In the genomic region with DNA sequence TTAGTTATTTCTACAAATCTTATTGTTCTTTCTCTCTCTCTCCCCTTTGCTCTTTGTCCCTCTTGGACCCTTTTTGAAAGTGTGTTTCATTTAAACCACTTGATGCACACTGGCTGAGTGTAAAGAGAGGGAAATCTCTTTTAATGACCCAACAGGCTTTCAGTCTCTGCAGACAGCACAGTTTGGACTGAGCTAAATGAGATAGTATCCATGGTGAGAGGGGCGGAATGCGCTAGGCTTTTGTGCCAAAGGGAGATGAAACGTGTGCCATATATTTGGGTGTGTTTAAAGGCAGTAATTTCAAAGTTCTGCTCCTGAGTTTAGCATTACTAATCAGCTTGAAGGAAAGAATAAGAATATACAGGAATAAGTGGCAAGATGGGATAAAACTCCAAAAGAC, we compare ENCODE assay signal across 22 cellular contexts.
A peak's percentile ranks its signal among the peaks of the same experiment; 100 is the strongest.
DNase-seq lines count a peak whose midpoint lies in the region; ATAC-seq and TF ChIP-seq lines count a peak whose summit lies in the region.
"Had no signal": no experiment of that assay in that cellular context is flagged by ENCODE, and none has a peak within 500 bp of the region (broad histone marks: within the 10 kb centered on the region; RNA-seq: fewer than 3 reads in every experiment).

No MANE protein-coding gene starts in this region.

- H3K9ac ChIP-seq in GM23248 (0 out of 2 replicates have a peak overlapping the region, but pooled peaks have one; percentile 59), mammary epithelial cell (ENCODE audit: insufficient read depth, low read length) (no peak overlapping the region)

- H3K4me2 ChIP-seq in GM23248 (ENCODE audit: unreplicated experiment) (peak overlapping the region; percentile 72), mammary epithelial cell (ENCODE audit: insufficient read depth, low read depth, low read length) (peak overlapping the region; percentile 66)

- no peak overlapping the region for H3K4me3 ChIP-seq in GM23248
- no peak overlapping the region for H3K4me3 ChIP-seq in mammary epithelial cell (replicated peaks in 1 of 3; ENCODE audit: insufficient read depth in 1 of 3, low read depth in 2 of 3, low read length in 3 of 3)
- no peak overlapping the region for H3K4me3 ChIP-seq in left ventricle myocardium inferior
- H3K4me3 ChIP-seq: K562, SK-N-MC, transverse colon had no signal

- H3K9me3 ChIP-seq in GM23248 (ENCODE audit: low read depth), result no peaks in the 10 kb centered on the region
- no peaks in the 10 kb centered on the region for H3K9me3 ChIP-seq in mammary epithelial cell (replicated peaks; ENCODE audit: insufficient read depth, low read length)
- H3K9me3 ChIP-seq in left ventricle myocardium inferior (replicated peaks), result no peaks in the 10 kb centered on the region
- H3K9me3 ChIP-seq: transverse colon had no signal

- H3K4me1 ChIP-seq in GM23248 (ENCODE audit: insufficient read depth), result peaks cover 68% of the 10 kb centered on the region
- peaks cover 49% of the 10 kb centered on the region for H3K4me1 ChIP-seq in mammary epithelial cell (ENCODE audit: insufficient read depth, low read length)
- H3K4me1 ChIP-seq in left ventricle myocardium inferior, result peaks cover 44% of the 10 kb centered on the region

- dilution Hi-C loops in mammary epithelial cell (cut with HindIII; ENCODE audit: low sequenced_read_pairs), result no loop called here

- H3K27ac ChIP-seq in GM23248 (peak overlapping the region; percentile 86), mammary epithelial cell (ENCODE audit: insufficient read depth, low read depth, low read length) (peak overlapping the region; percentile 61), left ventricle myocardium inferior (replicated peaks) (peak overlapping the region; percentile 87)
- H3K27ac ChIP-seq: HL-60, SK-N-MC, transverse colon had no signal

- H3K4me3 Mint-ChIP-seq in progenitor cell of endocrine pancreas (ENCODE audit: low read depth), result no peak overlapping the region
- H3K4me3 Mint-ChIP-seq: CD14-positive monocyte had no signal

- CTCF ChIA-PET in mammary epithelial cell (lab: Charles Lee; ENCODE audit: low non-redundant PET), result no interaction called here

- H3K27me3 Mint-ChIP-seq in progenitor cell of endocrine pancreas, result no peaks in the 10 kb centered on the region

- no peak for TF ChIP-seq CTCF in mammary epithelial cell (conservative IDR thresholded peaks at IDR 0.05 in 1 of 2, IDR thresholded peaks at IDR 0.05 in 1 of 2; ENCODE audit: extremely low read depth in 1 of 2, insufficient read depth in 1 of 2, low read depth in 1 of 2, low read length in 2 of 2)
- no peak for TF ChIP-seq CTCF in left ventricle myocardium inferior (IDR thresholded peaks at IDR 0.05; ENCODE audit: borderline replicate concordance)
- TF ChIP-seq CTCF in progenitor cell of endocrine pancreas (IDR thresholded peaks at IDR 0.05; ENCODE audit: unreplicated experiment), result no peak

- WGBS in GM23248 (ENCODE audit: low coverage in 1 of 2, low lambda C conversion rate in 2 of 2, missing lambda C conversion rate in 2 of 2), 2 experiments, result 35 to 49% methylated on average over 3 of the region's 3 CpGs
- WGBS in mammary epithelial cell (ENCODE audit: low coverage, missing lambda C conversion rate), result 69% methylated on average over 3 of the region's 3 CpGs

- ATAC-seq in HG03280 (IDR thresholded peaks at IDR 0.05; ENCODE audit: unreplicated experiment) (no peak), HG02852 (IDR thresholded peaks at IDR 0.05; ENCODE audit: unreplicated experiment) (no peak)
- ATAC-seq: K562 had no signal

- peak; percentile 22 for DNase-seq in GM23248
- DNase-seq in mammary epithelial cell, result no peak
- DNase-seq in left ventricle myocardium inferior, result no peak
- DNase-seq in progenitor cell of endocrine pancreas (ENCODE audit: low spot score, unreplicated experiment), result no peak
- no peak for DNase-seq in DMS53 (lab: John Stamatoyannopoulos, UW)
- DNase-seq in NCI-H1930 (lab: John Stamatoyannopoulos, UW), result no peak
- DNase-seq: activated CD4-positive, alpha-beta T cell treated with anti-CD3 and anti-CD28 coated beads for 4 hours; activated CD8-positive, alpha-beta memory T cell treated with anti-CD3 and anti-CD28 coated beads, Interleukin-2, amount 50 U/mL, for 4 hours; activated gamma-delta T cell; NCI-H1092; NCI-H2107; NCI-H526 treated with DMSO at 0.1 percent for 48 hours; stimulated activated CD4-positive, alpha-beta T cell treated with anti-CD3 and anti-CD28 coated beads, Interleukin-4, amount 100 ng/mL, for 4 hours; stimulated activated CD8-positive, alpha-beta memory T cell treated with anti-CD3 and anti-CD28 coated beads, Interleukin-4, amount 100 ng/mL, for 48 hours; T-helper 9 cell; transverse colon had no signal

- intact Hi-C loops in mammary epithelial cell (cut with micrococcal nuclease) (loop anchor here (5.0 kb wide), 1 partner anchor 34 kb away; no protein-coding TSS in a partner anchor), left ventricle myocardium inferior (cut with micrococcal nuclease) (no loop called here)

- H3K9me3 Mint-ChIP-seq in progenitor cell of endocrine pancreas (ENCODE audit: low read depth), result peaks cover 4% of the 10 kb centered on the region

- H3F3A ChIP-seq in GM23248 (ENCODE audit: insufficient read depth), result peaks cover 43% of the 10 kb centered on the region

- BruUV-seq in mammary epithelial cell (replicated peaks; lab: Mats Ljungman, UMichigan), result no TSS peak

- H3K4me1 Mint-ChIP-seq in progenitor cell of endocrine pancreas (ENCODE audit: low read depth), result peaks cover 48% of the 10 kb centered on the region
- H3K4me1 Mint-ChIP-seq: CD14-positive monocyte had no signal

- no peaks in the 10 kb centered on the region for H4K20me1 ChIP-seq in GM23248 (ENCODE audit: insufficient read depth)
- no peaks in the 10 kb centered on the region for H4K20me1 ChIP-seq in mammary epithelial cell (ENCODE audit: insufficient read depth, low read length)

- H3K36me3 ChIP-seq in GM23248 (ENCODE audit: low read depth) (no peaks in the 10 kb centered on the region), mammary epithelial cell (ENCODE audit: insufficient read depth, low read length) (no peaks in the 10 kb centered on the region), left ventricle myocardium inferior (no peaks in the 10 kb centered on the region)
- H3K36me3 ChIP-seq: transverse colon had no signal

- in situ Hi-C loops in GM23248 (cut with MboI), result no loop called here
- in situ Hi-C loops in mammary epithelial cell (cut with MboI; ENCODE audit: low sequenced_read_pairs in 2 of 2), result no loop called here

- H2AFZ ChIP-seq in GM23248 (peak overlapping the region; percentile 17), mammary epithelial cell (ENCODE audit: low read depth, low read length) (peak overlapping the region; percentile 53)

- H3K9me2 ChIP-seq in GM23248 (ENCODE audit: insufficient read depth), result no peaks in the 10 kb centered on the region

- H3K27ac Mint-ChIP-seq in progenitor cell of endocrine pancreas, result peak overlapping the region; percentile 60

- peaks cover 2% of the 10 kb centered on the region for H3K36me3 Mint-ChIP-seq in progenitor cell of endocrine pancreas (ENCODE audit: insufficient read depth)
- H3K36me3 Mint-ChIP-seq: CD14-positive monocyte had no signal

- H3K27me3 ChIP-seq in GM23248 (replicated peaks; ENCODE audit: insufficient read depth) (no peaks in the 10 kb centered on the region), mammary epithelial cell (ENCODE audit: insufficient read depth, low read length) (no peaks in the 10 kb centered on the region), left ventricle myocardium inferior (ENCODE audit: low read depth) (no peaks in the 10 kb centered on the region)
- H3K27me3 ChIP-seq: transverse colon had no signal

- H3K79me2 ChIP-seq in GM23248 (ENCODE audit: insufficient read depth), result peaks cover 10% of the 10 kb centered on the region
- H3K79me2 ChIP-seq in mammary epithelial cell (ENCODE audit: insufficient read depth, low read length), result no peaks in the 10 kb centered on the region
